In genomic region chr14:76773188-76773885, GRCh38 we compare ENCODE assay signal across 8 cellular contexts. TPM values are rescaled to one million over a fixed set of nuclear protein-coding genes. Genes with fewer than 3 reads are reported as not detected.
A peak's percentile ranks its signal among the peaks of the same experiment; 100 is the strongest.
DNase-seq lines count a peak whose midpoint lies in the region; ATAC-seq, FAIRE-seq and TF ChIP-seq lines count a peak whose summit lies in the region.

No MANE protein-coding gene starts in this region.

- no peak overlapping the region for H2BK15ac ChIP-seq in neuronal stem cell (ENCODE audit: low read length)

- CTCF ChIA-PET in HEK293T (lab: Yijun Ruan, JAX): interaction anchor here (0.5 kb wide), 1 partner anchor 67 kb away, joined by 3 read pairs; no protein-coding TSS in a partner anchor

- FAIRE-seq in H54 (lab: Jason Lieb, UNC): no peak

- no peak overlapping the region for H3K4ac ChIP-seq in neuronal stem cell (ENCODE audit: low read length)

- H3K4me2 ChIP-seq in neuronal stem cell (ENCODE audit: insufficient read depth, low read length, poor library complexity, severe bottlenecking): no peak overlapping the region

- no peak overlapping the region for H3K9ac ChIP-seq in neuronal stem cell (ENCODE audit: low read depth, low read length, poor library complexity)

- no peak overlapping the region for H2AFZ ChIP-seq in neuronal stem cell (ENCODE audit: low read length)

- no peak overlapping the region for H4K8ac ChIP-seq in neuronal stem cell (ENCODE audit: low read depth, low read length)

- H2BK5ac ChIP-seq in neuronal stem cell (ENCODE audit: low read length): no peak overlapping the region

- no peak for TF ChIP-seq POLR2A in H54 (IDR thresholded peaks at IDR 0.05; ENCODE audit: low read depth, low read length)

- POLR2A ChIA-PET in HEK293T (lab: Yijun Ruan, JAX): no interaction called here

- H3K27me3 ChIP-seq in neuronal stem cell (ENCODE audit: control insufficient read depth in 3 of 3, insufficient read depth in 3 of 3, low read depth in 1 of 3, low read length in 3 of 3): no peaks in the 10 kb centered on the region

- H3K23ac ChIP-seq in neuronal stem cell (ENCODE audit: low read depth, low read length, poor library complexity): no peak overlapping the region

- no peak overlapping the region for H3K14ac ChIP-seq in neuronal stem cell (ENCODE audit: low read length)

- H3K4me3 ChIP-seq in neuronal stem cell (ENCODE audit: low read length in 2 of 2): no peak overlapping the region

- WGBS in neuronal stem cell (ENCODE audit: extremely low coverage in 2 of 2, insufficient read length in 2 of 2, insufficient replicate concordance in 1 of 2), 2 donors: no CpG with 5 or more reads among the region's 8 CpGs

- H3K9me3 ChIP-seq in neuronal stem cell (replicated peaks in 1 of 2; ENCODE audit: control insufficient read depth in 2 of 2, insufficient read depth in 1 of 2, low read depth in 1 of 2, low read length in 2 of 2): no peaks in the 10 kb centered on the region

- DNase-seq in H54 (ENCODE audit: insufficient read length, low spot score) (peak; percentile 69), SW480 (ENCODE audit: low spot score) (peak; percentile 69), fibroblast of gingiva (ENCODE audit: low read depth) (peak; percentile 73), neuronal stem cell (ENCODE audit: low spot score) (no peak), HEK293T (ENCODE audit: extremely low spot score) (no peak), NCI-H1436 (lab: John Stamatoyannopoulos, UW) (no peak)

- peaks cover 8 to 64% of the 10 kb centered on the region in 2 donors for H3K36me3 ChIP-seq in neuronal stem cell (replicated peaks in 1 of 2; ENCODE audit: control insufficient read depth in 2 of 2, insufficient read depth in 2 of 2, low read length in 2 of 2)

- no peak overlapping the region for H2BK12ac ChIP-seq in neuronal stem cell (ENCODE audit: low read length)

- H2BK120ac ChIP-seq in neuronal stem cell (ENCODE audit: low read depth, low read length): no peak overlapping the region

- ATAC-seq in HG02642 (IDR thresholded peaks at IDR 0.05; ENCODE audit: poor library complexity, unreplicated experiment) (no peak), GM18519 (IDR thresholded peaks at IDR 0.05; ENCODE audit: low FRiP score, unreplicated experiment) (no peak)

- peaks cover 8 to 19% of the 10 kb centered on the region in 2 donors for H3K4me1 ChIP-seq in neuronal stem cell (ENCODE audit: control insufficient read depth in 2 of 2, insufficient read depth in 1 of 2, low read depth in 1 of 2, low read length in 2 of 2)

- no peak overlapping the region for H2AK5ac ChIP-seq in neuronal stem cell (ENCODE audit: low read depth, low read length)

- no peak overlapping the region for H3K18ac ChIP-seq in neuronal stem cell (ENCODE audit: low read length)

- H3K79me1 ChIP-seq in neuronal stem cell (ENCODE audit: low read depth, low read length): no peaks in the 10 kb centered on the region

- peak overlapping the region; percentile 29 for H3K27ac ChIP-seq in neuronal stem cell (replicated peaks; ENCODE audit: low read length)

- no peak overlapping the region for H4K91ac ChIP-seq in neuronal stem cell (ENCODE audit: low read depth, low read length, poor library complexity)

TF ChIP-seq in HEK293T, 16 proteins besides CTCF, POLR2A, EP300 and RAD21:
- TF ChIP-seq PKNOX1 (IDR thresholded peaks at IDR 0.05): no peak
- TF ChIP-seq FOXA1 (IDR thresholded peaks at IDR 0.05): no peak
- TF ChIP-seq ZNF384 (IDR thresholded peaks at IDR 0.05): no peak
- TF ChIP-seq ARNT (IDR thresholded peaks at IDR 0.05): no peak
- no peak for TF ChIP-seq BHLHE40 (IDR thresholded peaks at IDR 0.05; ENCODE audit: borderline replicate concordance)
- TF ChIP-seq L3MBTL2 (conservative IDR thresholded peaks at IDR 0.05): no peak
- TF ChIP-seq FOXK2 (IDR thresholded peaks at IDR 0.05): no peak

RNA-seq across cellular contexts. Expression of gene VASH1, which starts 12.1 kb away (rescaled TPM):
- 29.4 TPM for polyA plus RNA-seq in neuronal stem cell (2013, experiment 1 of 2)
- polyA plus RNA-seq in neuronal stem cell (2013, experiment 2 of 2): 30.2 TPM

RNA-seq across cellular contexts. Expression of gene ANGEL1, which starts 39.3 kb away (rescaled TPM):
- 14.7 TPM for polyA plus RNA-seq in neuronal stem cell (2013, experiment 1 of 2)
- 13.5 TPM for polyA plus RNA-seq in neuronal stem cell (2013, experiment 2 of 2)

RNA-seq across cellular contexts. Expression of gene LRRC74A, which starts 52.9 kb away (rescaled TPM):
- polyA plus RNA-seq in neuronal stem cell (2013, experiment 1 of 2): not detected
- not detected for polyA plus RNA-seq in neuronal stem cell (2013, experiment 2 of 2)

Comparison
In these comparisons a context has a peak if more than half of its experiments do, and no peak if none do; other contexts are left out.
1. DNase-seq: peak in H54 (single experiment), SW480 (single experiment) and fibroblast of gingiva (single experiment); none in neuronal stem cell (single experiment), HEK293T (single experiment) and NCI-H1436 (single experiment).